ENCODE assay signal across 8 cellular contexts in the genomic region with DNA sequence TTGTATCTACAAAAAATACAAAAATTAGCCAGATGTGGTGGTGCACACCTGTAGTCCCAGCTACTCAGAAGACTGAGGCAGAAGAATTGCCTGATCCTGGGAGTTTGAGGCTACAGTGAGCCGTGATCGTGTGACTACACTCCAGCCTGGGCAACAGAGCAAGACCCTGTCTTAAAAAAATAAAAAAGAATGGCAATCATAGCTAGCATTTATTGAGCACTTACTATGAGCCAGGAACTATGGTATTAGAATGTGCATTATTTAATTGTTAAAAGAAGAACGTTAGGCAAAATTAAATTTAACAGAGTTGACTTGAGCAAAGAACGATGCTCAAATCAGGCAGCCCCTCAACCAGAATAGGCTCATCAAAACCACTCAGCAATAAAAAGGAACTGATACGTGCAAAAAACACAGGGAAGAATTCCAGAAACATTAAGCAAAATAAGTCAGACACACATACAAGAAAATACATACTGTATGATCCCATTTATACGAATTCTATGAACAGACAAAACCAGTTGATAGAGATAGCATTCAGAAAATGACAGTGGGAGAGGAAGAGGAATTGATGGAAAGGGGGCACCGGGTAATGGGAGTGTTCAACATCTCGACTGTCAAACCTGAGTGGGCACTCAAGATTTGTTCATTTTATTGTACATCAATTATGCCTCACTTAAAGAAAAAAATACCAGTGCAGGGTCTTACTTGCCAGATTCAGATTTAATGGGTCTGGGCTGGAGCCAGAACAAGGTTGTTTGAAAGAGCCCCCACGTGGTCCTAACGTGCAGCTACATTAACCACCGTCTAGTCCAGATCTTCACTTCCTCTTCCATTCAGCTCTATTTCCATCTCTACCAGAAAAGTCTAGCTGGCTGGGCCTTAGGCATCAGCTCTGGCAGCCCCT. TPM values are rescaled to one million over a fixed set of nuclear protein-coding genes. Genes with fewer than 3 reads are reported as not detected.
DNase-seq lines count a peak whose midpoint lies in the region; ATAC-seq and TF ChIP-seq lines count a peak whose summit lies in the region.

No MANE protein-coding gene starts in this region.

- no peak overlapping the region for H3K4me3 Mint-ChIP-seq in activated CD4-positive, alpha-beta T cell treated with anti-CD3 and anti-CD28 coated beads, Interleukin-2, amount 10 ng/mL, durations not matched to agents 7 days and 5 days
- H3K4me3 Mint-ChIP-seq in immature natural killer cell: peak overlapping the region in 4 of 5 donors; percentile 19 to 66 (median 48)

- no peak for ATAC-seq in GM19023 (IDR thresholded peaks at IDR 0.05; ENCODE audit: unreplicated experiment)

- peak overlapping the region; percentile 40 for H3K9ac ChIP-seq in Loucy (ENCODE audit: low read depth, low read length, poor library complexity, severe bottlenecking)

- peak; percentile 29; the same call in 1 of the 2 replicates for TF ChIP-seq CTCF in GM12875 (IDR thresholded peaks at IDR 0.05; ENCODE audit: borderline replicate concordance, insufficient read depth, low read depth, low read length)
- TF ChIP-seq CTCF in Loucy (conservative IDR thresholded peaks at IDR 0.05; ENCODE audit: low read length): peak; percentile 71
- TF ChIP-seq CTCF in uterus (IDR thresholded peaks at IDR 0.05): peak in 1 of 4 experiments; percentile 24

- no peaks in the 10 kb centered on the region for H4K20me1 ChIP-seq in Loucy (ENCODE audit: insufficient read depth, low read length, poor library complexity, severe bottlenecking)

- no peak for TF ChIP-seq POLR2A in uterus (IDR thresholded peaks at IDR 0.05)

- CTCF ChIA-PET in activated CD4-positive, alpha-beta T cell treated with anti-CD3 and anti-CD28 coated beads, Interleukin-2, amount 10 ng/mL, durations not matched to agents 7 days and 5 days (lab: Charles Lee): interaction anchor here (0.6 to 2.3 kb wide), 9 partner anchors 11 to 116 kb away, joined by 3 to 9 read pairs (median 4); a partner anchor contains a TSS

- no peak overlapping the region for H3K27ac Mint-ChIP-seq in activated CD4-positive, alpha-beta T cell treated with anti-CD3 and anti-CD28 coated beads, Interleukin-2, amount 10 ng/mL, durations not matched to agents 7 days and 5 days
- peak overlapping the region; percentile 55 to 93 (median 87) for H3K27ac Mint-ChIP-seq in immature natural killer cell

- H3K36me3 Mint-ChIP-seq in activated CD4-positive, alpha-beta T cell treated with anti-CD3 and anti-CD28 coated beads, Interleukin-2, amount 10 ng/mL, durations not matched to agents 7 days and 5 days (ENCODE audit: low read depth): no peaks in the 10 kb centered on the region
- no peaks in the 10 kb centered on the region for H3K36me3 Mint-ChIP-seq in immature natural killer cell

- no peaks in the 10 kb centered on the region for H3K79me2 ChIP-seq in Loucy (ENCODE audit: insufficient read depth, low read length)

- H3K9me3 Mint-ChIP-seq in activated CD4-positive, alpha-beta T cell treated with anti-CD3 and anti-CD28 coated beads, Interleukin-2, amount 10 ng/mL, durations not matched to agents 7 days and 5 days: no peaks in the 10 kb centered on the region
- no peaks in the 10 kb centered on the region for H3K9me3 Mint-ChIP-seq in immature natural killer cell

- no peaks in the 10 kb centered on the region for H3K36me3 ChIP-seq in Loucy (ENCODE audit: insufficient read depth, low read length)
- H3K36me3 ChIP-seq in uterus: no peaks in the 10 kb centered on the region

- no peak overlapping the region for H2AFZ ChIP-seq in Loucy (ENCODE audit: low read length)

- H3K27me3 Mint-ChIP-seq in activated CD4-positive, alpha-beta T cell treated with anti-CD3 and anti-CD28 coated beads, Interleukin-2, amount 10 ng/mL, durations not matched to agents 7 days and 5 days: no peaks in the 10 kb centered on the region
- H3K27me3 Mint-ChIP-seq in immature natural killer cell (ENCODE audit: low read depth in 3 of 3): no peaks in the 10 kb centered on the region

- no peak overlapping the region for H3K27ac ChIP-seq in uterus

- POLR2A ChIA-PET in activated CD4-positive, alpha-beta T cell treated with anti-CD3 and anti-CD28 coated beads, Interleukin-2, amount 10 ng/mL, durations not matched to agents 7 days and 5 days (lab: Charles Lee): interaction anchor here (0.5 to 0.6 kb wide), 3 partner anchors 16 to 356 kb away, joined by 3 to 9 read pairs (median 5); a partner anchor contains a TSS

- H3K4me2 ChIP-seq in Loucy (ENCODE audit: low read depth, low read length, poor library complexity, severe bottlenecking): peak overlapping the region; percentile 30

- H3K4me3 ChIP-seq in GM12875 (ENCODE audit: low read depth, low read length) (no peak overlapping the region), Loucy (ENCODE audit: low read length, poor library complexity, severe bottlenecking) (peak overlapping the region; percentile 5), uterus (no peak overlapping the region)

- H3K9me2 ChIP-seq in Loucy (replicated peaks; ENCODE audit: low read depth, low read length): no peaks in the 10 kb centered on the region

- H3K9me3 ChIP-seq in Loucy (ENCODE audit: insufficient read depth, low read depth, low read length): no peaks in the 10 kb centered on the region
- no peaks in the 10 kb centered on the region for H3K9me3 ChIP-seq in uterus

- H3K4me1 ChIP-seq in Loucy (ENCODE audit: insufficient read depth, low read length, poor library complexity, severe bottlenecking): peaks cover 39% of the 10 kb centered on the region
- H3K4me1 ChIP-seq in uterus: no peaks in the 10 kb centered on the region

- DNase-seq in Ammon's horn (ENCODE audit: low spot score) (peak; percentile 65), immature natural killer cell (peak; percentile 55 to 67 (median 60)), uterus (no peak), NCI-H524 treated with DMSO at 0.1 percent for 48 hours (lab: John Stamatoyannopoulos, UW) (no peak)
- peak; percentile 50 for DNase-seq in activated CD4-positive, alpha-beta T cell treated with anti-CD3 and anti-CD28 coated beads, Interleukin-2, amount 10 ng/mL, durations not matched to agents 7 days and 5 days

- intact Hi-C loops in uterus (cut with DNase I; ENCODE audit: low total_unique reads): no loop called here

- peaks cover 41% of the 10 kb centered on the region for H3K4me1 Mint-ChIP-seq in activated CD4-positive, alpha-beta T cell treated with anti-CD3 and anti-CD28 coated beads, Interleukin-2, amount 10 ng/mL, durations not matched to agents 7 days and 5 days
- peaks cover 30 to 40% of the 10 kb centered on the region in 2 donors for H3K4me1 Mint-ChIP-seq in immature natural killer cell

- peaks cover 4% of the 10 kb centered on the region for H3F3A ChIP-seq in Loucy (ENCODE audit: low read depth)

- H3K27me3 ChIP-seq in Loucy (ENCODE audit: insufficient read depth, low read length, poor library complexity, severe bottlenecking) (no peaks in the 10 kb centered on the region), uterus (no peaks in the 10 kb centered on the region)

RNA-seq across cellular contexts. Expression of a gene that starts 8.0 kb away (rescaled TPM):
- under 1 TPM; 0.54 to 0.67 TPM for total RNA-seq in activated CD4-positive, alpha-beta T cell treated with anti-CD3 and anti-CD28 coated beads, Interleukin-2, amount 10 ng/mL, durations not matched to agents 7 days and 5 days
- polyA plus RNA-seq in immature natural killer cell: under 1 TPM in 2 of 3 donors, not detected in 1; 0.10 to 0.64 TPM
- 10 to 100 TPM in 2 of 4 donors, 1 to 10 TPM in 2; 1.3 to 38.3 (median 7.3) TPM for total RNA-seq in uterus

RNA-seq across cellular contexts. Expression of a gene that starts 16.6 kb away (rescaled TPM):
- total RNA-seq in activated CD4-positive, alpha-beta T cell treated with anti-CD3 and anti-CD28 coated beads, Interleukin-2, amount 10 ng/mL, durations not matched to agents 7 days and 5 days: not detected
- 1 to 10 TPM; 1.2 to 3.6 (median 2.8) TPM for polyA plus RNA-seq in immature natural killer cell
- total RNA-seq in uterus: 100 to 1,000 TPM in 1 of 4 donors, 10 to 100 TPM in 3; 28.1 to 116 (median 83.5) TPM

RNA-seq across cellular contexts. Expression of a gene that starts 25.4 kb away (rescaled TPM):
- 10 to 100 TPM; 59.3 to 64.4 TPM for total RNA-seq in activated CD4-positive, alpha-beta T cell treated with anti-CD3 and anti-CD28 coated beads, Interleukin-2, amount 10 ng/mL, durations not matched to agents 7 days and 5 days
- polyA plus RNA-seq in immature natural killer cell: 10 to 100 TPM; 37.7 to 89.0 (median 67.0) TPM
- total RNA-seq in uterus: 100 to 1,000 TPM in 3 of 4 donors, 10 to 100 TPM in 1; 71.8 to 297 (median 174) TPM

RNA-seq across cellular contexts. Expression of a gene that starts 56.8 kb away (rescaled TPM):
- not detected for total RNA-seq in activated CD4-positive, alpha-beta T cell treated with anti-CD3 and anti-CD28 coated beads, Interleukin-2, amount 10 ng/mL, durations not matched to agents 7 days and 5 days
- polyA plus RNA-seq in immature natural killer cell: under 1 TPM in 2 of 3 donors, not detected in 1; 0.19 to 0.61 TPM
- 1 to 10 TPM in 2 of 4 donors, under 1 TPM in 1, not detected in 1; 0.29 to 1.9 (median 1.7) TPM for total RNA-seq in uterus

Comparison
In these comparisons a context has a peak if more than half of its experiments do, and no peak if none do; other contexts are left out.
1. DNase-seq: peak in Ammon's horn (single experiment), activated CD4-positive, alpha-beta T cell treated with anti-CD3 and anti-CD28 coated beads, Interleukin-2, amount 10 ng/mL, durations not matched to agents 7 days and 5 days (single experiment) and immature natural killer cell (3 of 3); none in uterus (0 of 2) and NCI-H524 treated with DMSO at 0.1 percent for 48 hours (single experiment).
2. RNA of a gene that starts 16.6 kb away (total RNA-seq): 28.1 to 116 TPM in uterus; not detected in activated CD4-positive, alpha-beta T cell treated with anti-CD3 and anti-CD28 coated beads, Interleukin-2, amount 10 ng/mL, durations not matched to agents 7 days and 5 days; every median in the first group is over 10 times any median in the second.